ENCODE assay signal across 1 cellular context in the genomic region with DNA sequence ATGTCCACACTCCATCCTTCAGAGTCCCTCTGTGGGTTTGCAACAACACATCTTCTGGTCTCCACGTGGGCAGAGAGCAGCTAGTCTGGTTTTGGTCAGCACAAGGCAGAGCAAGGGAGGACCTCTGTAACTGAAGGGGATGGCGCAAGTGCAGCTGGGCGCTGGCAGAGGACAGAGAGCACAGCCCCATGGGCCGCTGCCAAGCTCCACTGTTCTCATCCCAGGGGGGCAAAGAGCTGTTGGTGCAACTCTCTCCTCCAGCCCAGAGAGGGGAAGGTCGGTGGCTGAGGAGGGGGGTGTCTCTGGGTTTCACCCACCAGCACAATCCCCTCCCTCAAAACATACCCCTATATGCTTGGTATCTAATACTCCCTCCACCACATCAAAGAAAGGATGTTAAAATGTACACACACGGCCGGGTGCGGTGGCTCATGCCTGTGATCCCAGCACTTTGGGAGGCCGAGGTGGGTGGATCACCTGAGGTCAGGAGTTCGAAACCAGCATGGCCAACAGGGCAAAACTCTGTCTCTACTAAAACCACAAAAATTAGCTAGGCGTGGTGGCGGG.
TF ChIP-seq lines count a peak whose summit lies in the region.

No MANE protein-coding gene starts in this region.

TF ChIP-seq in HepG2, 621 proteins besides CTCF, POLR2A, EP300 and RAD21 (continued from another document and continues in another):
- TF ChIP-seq, protein P1, sequence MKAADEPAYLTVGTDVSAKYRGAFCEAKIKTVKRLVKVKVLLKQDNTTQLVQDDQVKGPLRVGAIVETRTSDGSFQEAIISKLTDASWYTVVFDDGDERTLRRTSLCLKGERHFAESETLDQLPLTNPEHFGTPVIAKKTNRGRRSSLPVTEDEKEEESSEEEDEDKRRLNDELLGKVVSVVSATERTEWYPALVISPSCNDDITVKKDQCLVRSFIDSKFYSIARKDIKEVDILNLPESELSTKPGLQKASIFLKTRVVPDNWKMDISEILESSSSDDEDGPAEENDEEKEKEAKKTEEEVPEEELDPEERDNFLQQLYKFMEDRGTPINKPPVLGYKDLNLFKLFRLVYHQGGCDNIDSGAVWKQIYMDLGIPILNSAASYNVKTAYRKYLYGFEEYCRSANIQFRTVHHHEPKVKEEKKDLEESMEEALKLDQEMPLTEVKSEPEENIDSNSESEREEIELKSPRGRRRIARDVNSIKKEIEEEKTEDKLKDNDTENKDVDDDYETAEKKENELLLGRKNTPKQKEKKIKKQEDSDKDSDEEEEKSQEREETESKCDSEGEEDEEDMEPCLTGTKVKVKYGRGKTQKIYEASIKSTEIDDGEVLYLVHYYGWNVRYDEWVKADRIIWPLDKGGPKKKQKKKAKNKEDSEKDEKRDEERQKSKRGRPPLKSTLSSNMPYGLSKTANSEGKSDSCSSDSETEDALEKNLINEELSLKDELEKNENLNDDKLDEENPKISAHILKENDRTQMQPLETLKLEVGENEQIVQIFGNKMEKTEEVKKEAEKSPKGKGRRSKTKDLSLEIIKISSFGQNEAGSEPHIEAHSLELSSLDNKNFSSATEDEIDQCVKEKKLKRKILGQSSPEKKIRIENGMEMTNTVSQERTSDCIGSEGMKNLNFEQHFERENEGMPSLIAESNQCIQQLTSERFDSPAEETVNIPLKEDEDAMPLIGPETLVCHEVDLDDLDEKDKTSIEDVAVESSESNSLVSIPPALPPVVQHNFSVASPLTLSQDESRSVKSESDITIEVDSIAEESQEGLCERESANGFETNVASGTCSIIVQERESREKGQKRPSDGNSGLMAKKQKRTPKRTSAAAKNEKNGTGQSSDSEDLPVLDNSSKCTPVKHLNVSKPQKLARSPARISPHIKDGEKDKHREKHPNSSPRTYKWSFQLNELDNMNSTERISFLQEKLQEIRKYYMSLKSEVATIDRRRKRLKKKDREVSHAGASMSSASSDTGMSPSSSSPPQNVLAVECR (CRISPR knock-in tag; IDR thresholded peaks at IDR 0.05; ENCODE audit: borderline replicate concordance) = peak; percentile 44
- TF ChIP-seq, protein P2, sequence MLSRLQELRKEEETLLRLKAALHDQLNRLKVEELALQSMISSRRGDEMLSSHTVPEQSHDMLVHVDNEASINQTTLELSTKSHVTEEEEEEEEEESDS (CRISPR knock-in tag; IDR thresholded peaks at IDR 0.05; ENCODE audit: borderline replicate concordance) = no peak
- 0 out of 2 replicates have a peak, but pooled peaks have one; percentile 31 for TF ChIP-seq REL (CRISPR knock-in tag; conservative IDR thresholded peaks at IDR 0.05)
- TF ChIP-seq ZNF777 (CRISPR knock-in tag; IDR thresholded peaks at IDR 0.05) = no peak
- peak; percentile 45; the same call in 1 of the 2 replicates for TF ChIP-seq HOXA3 (CRISPR knock-in tag; IDR thresholded peaks at IDR 0.05)
- no peak for TF ChIP-seq MBD4 (IDR thresholded peaks at IDR 0.05; ENCODE audit: borderline replicate concordance, low read length)
- no peak for TF ChIP-seq IKZF1 (IDR thresholded peaks at IDR 0.05)
- peak; percentile 55; the same call in 1 of the 2 replicates for TF ChIP-seq EEA1 (CRISPR knock-in tag; IDR thresholded peaks at IDR 0.05; ENCODE audit: borderline replicate concordance)
- TF ChIP-seq CHCHD3 (CRISPR knock-in tag; IDR thresholded peaks at IDR 0.05) = no peak
- no peak for TF ChIP-seq ZNF362 (CRISPR knock-in tag; IDR thresholded peaks at IDR 0.05; ENCODE audit: borderline replicate concordance)
- no peak for TF ChIP-seq KLF11 (CRISPR knock-in tag; IDR thresholded peaks at IDR 0.05)
- TF ChIP-seq ZNF468 (CRISPR knock-in tag; IDR thresholded peaks at IDR 0.05) = no peak
- 0 out of 2 replicates have a peak, but pooled peaks have one; percentile 20 for TF ChIP-seq ZBTB3 (CRISPR knock-in tag; IDR thresholded peaks at IDR 0.05; ENCODE audit: borderline replicate concordance, low read depth)
- no peak for TF ChIP-seq IRX3 (CRISPR knock-in tag; IDR thresholded peaks at IDR 0.05; ENCODE audit: borderline replicate concordance, low read depth)
- TF ChIP-seq, protein P3, sequence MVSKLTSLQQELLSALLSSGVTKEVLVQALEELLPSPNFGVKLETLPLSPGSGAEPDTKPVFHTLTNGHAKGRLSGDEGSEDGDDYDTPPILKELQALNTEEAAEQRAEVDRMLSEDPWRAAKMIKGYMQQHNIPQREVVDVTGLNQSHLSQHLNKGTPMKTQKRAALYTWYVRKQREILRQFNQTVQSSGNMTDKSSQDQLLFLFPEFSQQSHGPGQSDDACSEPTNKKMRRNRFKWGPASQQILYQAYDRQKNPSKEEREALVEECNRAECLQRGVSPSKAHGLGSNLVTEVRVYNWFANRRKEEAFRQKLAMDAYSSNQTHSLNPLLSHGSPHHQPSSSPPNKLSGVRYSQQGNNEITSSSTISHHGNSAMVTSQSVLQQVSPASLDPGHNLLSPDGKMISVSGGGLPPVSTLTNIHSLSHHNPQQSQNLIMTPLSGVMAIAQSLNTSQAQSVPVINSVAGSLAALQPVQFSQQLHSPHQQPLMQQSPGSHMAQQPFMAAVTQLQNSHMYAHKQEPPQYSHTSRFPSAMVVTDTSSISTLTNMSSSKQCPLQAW (CRISPR knock-in tag; IDR thresholded peaks at IDR 0.05) = peak; percentile 69; the same call in 1 of the 2 replicates
- 0 out of 2 replicates have a peak, but pooled peaks have one; percentile 56 for TF ChIP-seq ZNF891 (CRISPR knock-in tag; IDR thresholded peaks at IDR 0.05)
- TF ChIP-seq ZFP41 (CRISPR knock-in tag; IDR thresholded peaks at IDR 0.05; ENCODE audit: borderline replicate concordance) = no peak
- 0 out of 2 replicates have a peak, but pooled peaks have one; percentile 42 for TF ChIP-seq NFKBIZ (CRISPR knock-in tag; IDR thresholded peaks at IDR 0.05)
- TF ChIP-seq, protein P4, sequence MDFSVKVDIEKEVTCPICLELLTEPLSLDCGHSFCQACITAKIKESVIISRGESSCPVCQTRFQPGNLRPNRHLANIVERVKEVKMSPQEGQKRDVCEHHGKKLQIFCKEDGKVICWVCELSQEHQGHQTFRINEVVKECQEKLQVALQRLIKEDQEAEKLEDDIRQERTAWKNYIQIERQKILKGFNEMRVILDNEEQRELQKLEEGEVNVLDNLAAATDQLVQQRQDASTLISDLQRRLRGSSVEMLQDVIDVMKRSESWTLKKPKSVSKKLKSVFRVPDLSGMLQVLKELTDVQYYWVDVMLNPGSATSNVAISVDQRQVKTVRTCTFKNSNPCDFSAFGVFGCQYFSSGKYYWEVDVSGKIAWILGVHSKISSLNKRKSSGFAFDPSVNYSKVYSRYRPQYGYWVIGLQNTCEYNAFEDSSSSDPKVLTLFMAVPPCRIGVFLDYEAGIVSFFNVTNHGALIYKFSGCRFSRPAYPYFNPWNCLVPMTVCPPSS (IDR thresholded peaks at IDR 0.05) = no peak
- 0 out of 2 replicates have a peak, but pooled peaks have one; percentile 24 for TF ChIP-seq NR2F2 (IDR thresholded peaks at IDR 0.05; ENCODE audit: borderline replicate concordance, low read depth)
- TF ChIP-seq SKI (IDR thresholded peaks at IDR 0.05; ENCODE audit: partially characterized antibody) = no peak
- no peak for TF ChIP-seq CERS6 (CRISPR knock-in tag; IDR thresholded peaks at IDR 0.05)
- no peak for TF ChIP-seq KLF13 (CRISPR knock-in tag; IDR thresholded peaks at IDR 0.05)
- TF ChIP-seq, protein P5, sequence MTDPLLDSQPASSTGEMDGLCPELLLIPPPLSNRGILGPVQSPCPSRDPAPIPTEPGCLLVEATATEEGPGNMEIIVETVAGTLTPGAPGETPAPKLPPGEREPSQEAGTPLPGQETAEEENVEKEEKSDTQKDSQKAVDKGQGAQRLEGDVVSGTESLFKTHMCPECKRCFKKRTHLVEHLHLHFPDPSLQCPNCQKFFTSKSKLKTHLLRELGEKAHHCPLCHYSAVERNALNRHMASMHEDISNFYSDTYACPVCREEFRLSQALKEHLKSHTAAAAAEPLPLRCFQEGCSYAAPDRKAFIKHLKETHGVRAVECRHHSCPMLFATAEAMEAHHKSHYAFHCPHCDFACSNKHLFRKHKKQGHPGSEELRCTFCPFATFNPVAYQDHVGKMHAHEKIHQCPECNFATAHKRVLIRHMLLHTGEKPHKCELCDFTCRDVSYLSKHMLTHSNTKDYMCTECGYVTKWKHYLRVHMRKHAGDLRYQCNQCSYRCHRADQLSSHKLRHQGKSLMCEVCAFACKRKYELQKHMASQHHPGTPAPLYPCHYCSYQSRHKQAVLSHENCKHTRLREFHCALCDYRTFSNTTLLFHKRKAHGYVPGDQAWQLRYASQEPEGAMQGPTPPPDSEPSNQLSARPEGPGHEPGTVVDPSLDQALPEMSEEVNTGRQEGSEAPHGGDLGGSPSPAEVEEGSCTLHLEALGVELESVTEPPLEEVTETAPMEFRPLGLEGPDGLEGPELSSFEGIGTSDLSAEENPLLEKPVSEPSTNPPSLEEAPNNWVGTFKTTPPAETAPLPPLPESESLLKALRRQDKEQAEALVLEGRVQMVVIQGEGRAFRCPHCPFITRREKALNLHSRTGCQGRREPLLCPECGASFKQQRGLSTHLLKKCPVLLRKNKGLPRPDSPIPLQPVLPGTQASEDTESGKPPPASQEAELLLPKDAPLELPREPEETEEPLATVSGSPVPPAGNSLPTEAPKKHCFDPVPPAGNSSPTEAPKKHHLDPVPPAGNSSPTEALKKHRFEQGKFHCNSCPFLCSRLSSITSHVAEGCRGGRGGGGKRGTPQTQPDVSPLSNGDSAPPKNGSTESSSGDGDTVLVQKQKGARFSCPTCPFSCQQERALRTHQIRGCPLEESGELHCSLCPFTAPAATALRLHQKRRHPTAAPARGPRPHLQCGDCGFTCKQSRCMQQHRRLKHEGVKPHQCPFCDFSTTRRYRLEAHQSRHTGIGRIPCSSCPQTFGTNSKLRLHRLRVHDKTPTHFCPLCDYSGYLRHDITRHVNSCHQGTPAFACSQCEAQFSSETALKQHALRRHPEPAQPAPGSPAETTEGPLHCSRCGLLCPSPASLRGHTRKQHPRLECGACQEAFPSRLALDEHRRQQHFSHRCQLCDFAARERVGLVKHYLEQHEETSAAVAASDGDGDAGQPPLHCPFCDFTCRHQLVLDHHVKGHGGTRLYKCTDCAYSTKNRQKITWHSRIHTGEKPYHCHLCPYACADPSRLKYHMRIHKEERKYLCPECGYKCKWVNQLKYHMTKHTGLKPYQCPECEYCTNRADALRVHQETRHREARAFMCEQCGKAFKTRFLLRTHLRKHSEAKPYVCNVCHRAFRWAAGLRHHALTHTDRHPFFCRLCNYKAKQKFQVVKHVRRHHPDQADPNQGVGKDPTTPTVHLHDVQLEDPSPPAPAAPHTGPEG (CRISPR knock-in tag; IDR thresholded peaks at IDR 0.05) = no peak
- no peak for TF ChIP-seq ARID3A (IDR thresholded peaks at IDR 0.05; ENCODE audit: low read depth, low read length)
- no peak for TF ChIP-seq BORCS8-MEF2B (CRISPR knock-in tag; IDR thresholded peaks at IDR 0.05)
- TF ChIP-seq HNF4G (IDR thresholded peaks at IDR 0.05; ENCODE audit: borderline replicate concordance, low read depth, low read length) = peak; percentile 64; the same call in 1 of the 2 replicates
- 0 out of 2 replicates have a peak, but pooled peaks have one; percentile 22 for TF ChIP-seq HNF4G (CRISPR knock-in tag; IDR thresholded peaks at IDR 0.05; ENCODE audit: borderline replicate concordance, low read depth)
- TF ChIP-seq GATA4 (IDR thresholded peaks at IDR 0.05; ENCODE audit: borderline replicate concordance, low read depth) = no peak
- no peak for TF ChIP-seq JARID2 (CRISPR knock-in tag; IDR thresholded peaks at IDR 0.05; ENCODE audit: insufficient replicate concordance)
- TF ChIP-seq ZNF143 (CRISPR knock-in tag; IDR thresholded peaks at IDR 0.05) = no peak
- no peak for TF ChIP-seq POLR2G (IDR thresholded peaks at IDR 0.05; ENCODE audit: low read depth, low read length)
- TF ChIP-seq ZNF17 (CRISPR knock-in tag; IDR thresholded peaks at IDR 0.05) = no peak
- TF ChIP-seq MAFF (IDR thresholded peaks at IDR 0.05; ENCODE audit: low read depth, low read length) = no peak
- TF ChIP-seq MTF2 (CRISPR knock-in tag; IDR thresholded peaks at IDR 0.05; ENCODE audit: borderline replicate concordance) = no peak
- TF ChIP-seq ZNF788 (CRISPR knock-in tag; IDR thresholded peaks at IDR 0.05; ENCODE audit: borderline replicate concordance) = peak; percentile 20; the same call in 1 of the 2 replicates
- no peak for TF ChIP-seq ZNF660 (CRISPR knock-in tag; IDR thresholded peaks at IDR 0.05; ENCODE audit: borderline replicate concordance, low read depth)
